In the genomic region with DNA sequence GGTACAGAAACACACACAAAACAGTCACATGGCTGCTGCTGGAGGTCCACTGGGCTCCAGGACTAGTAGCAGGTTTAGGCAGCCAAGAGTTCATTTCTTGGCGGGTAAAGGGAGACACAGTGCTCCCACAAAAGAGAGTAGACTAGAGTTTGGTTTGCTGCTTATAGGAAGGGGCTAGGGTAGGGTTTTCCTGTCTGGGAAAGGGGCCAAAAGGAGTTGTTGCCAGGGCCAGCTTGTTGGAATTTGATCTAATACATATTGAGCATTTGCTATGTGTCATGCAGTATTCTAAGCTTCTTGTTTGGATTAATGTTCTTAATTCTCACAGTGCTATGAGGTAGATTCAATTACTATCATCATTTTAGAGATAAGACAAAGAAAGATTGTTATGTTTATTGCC, we compare ENCODE assay signal across 19 cellular contexts.
DNase-seq lines count a peak whose midpoint lies in the region; FAIRE-seq and TF ChIP-seq lines count a peak whose summit lies in the region.
"Had no signal": no experiment of that assay in that cellular context is flagged by ENCODE, and none has a peak within 500 bp of the region (broad histone marks: within the 10 kb centered on the region; RNA-seq: fewer than 3 reads in every experiment).

No MANE protein-coding gene starts in this region.

- FAIRE-seq in bronchial epithelial cell (lab: Jason Lieb, UNC), result no peak
- FAIRE-seq: RCC 7860 had no signal

- no peaks in the 10 kb centered on the region for H3K9me3 ChIP-seq in MG63

- H3K27me3 ChIP-seq in MG63, result no peaks in the 10 kb centered on the region
- H3K27me3 ChIP-seq in bronchial epithelial cell (ENCODE audit: control insufficient read depth, insufficient read depth, low read length), result no peaks in the 10 kb centered on the region
- H3K27me3 ChIP-seq: BLaER1 treated with 17β-estradiol and CSF1 and Interleukin-3, amounts not matched to agents 10 nM and 100 nM had no signal

- no peak for TF ChIP-seq CTCF in bronchial epithelial cell (IDR thresholded peaks at IDR 0.05; ENCODE audit: insufficient read depth, low read length, severe bottlenecking)

- H3K4me3 ChIP-seq in MG63 (no peak overlapping the region), bronchial epithelial cell (ENCODE audit: low read depth, low read length) (no peak overlapping the region)
- H3K4me3 ChIP-seq: BLaER1 treated with 17β-estradiol and CSF1 and Interleukin-3, amounts not matched to agents 10 nM and 100 nM had no signal

- no peaks in the 10 kb centered on the region for H3K36me3 ChIP-seq in MG63
- no peaks in the 10 kb centered on the region for H3K36me3 ChIP-seq in bronchial epithelial cell (ENCODE audit: control insufficient read depth, insufficient read depth, low read length)
- H3K36me3 ChIP-seq: BLaER1 treated with 17β-estradiol and CSF1 and Interleukin-3, amounts not matched to agents 10 nM and 100 nM had no signal

- peak; percentile 3 for DNase-seq in EH (ENCODE audit: low read depth)
- DNase-seq in MG63, result peak; percentile 74
- peak; percentile 43 for DNase-seq in bronchial epithelial cell (ENCODE audit: low read depth)
- peak; percentile 44 for DNase-seq in iris pigment epithelial cell (ENCODE audit: low read depth)
- no peak for DNase-seq in Kasumi-1 (lab: John Stamatoyannopoulos, UW)
- no peak for DNase-seq in cerebellar cortex (ENCODE audit: low spot score)
- no peak for DNase-seq in NCI-H69 (lab: John Stamatoyannopoulos, UW)
- no peak for DNase-seq in activated T-cell treated with anti-CD3 and anti-CD28 coated beads for 4 hours
- DNase-seq: Calu3; CD8-positive, alpha-beta T cell; H7; NCI-H1105 treated with DMSO at 0.1 percent for 48 hours; NCI-H1694; NCI-H2107; NCI-H2227 treated with DMSO at 0.1 percent for 48 hours; NCI-H524 treated with DMSO at 0.1 percent for 48 hours; T-cell had no signal

Comparison
In these comparisons a context has a peak if more than half of its experiments do, and no peak if none do; other contexts are left out.
1. DNase-seq: peak in EH (single experiment), MG63 (single experiment), bronchial epithelial cell (single experiment) and iris pigment epithelial cell (single experiment); none in Kasumi-1 (0 of 2), cerebellar cortex (single experiment), NCI-H69 (single experiment) and activated T-cell treated with anti-CD3 and anti-CD28 coated beads for 4 hours (single experiment).